ENCODE assay signal across 22 cellular contexts in genomic region chr14:68274722-68275121, GRCh38.
DNase-seq lines count a peak whose midpoint lies in the region; ATAC-seq, FAIRE-seq and TF ChIP-seq lines count a peak whose summit lies in the region.
"Had no signal": no experiment of that assay in that cellular context is flagged by ENCODE, and none has a peak within 500 bp of the region (broad histone marks: within the 10 kb centered on the region; RNA-seq: fewer than 3 reads in every experiment).

No MANE protein-coding gene starts in this region.

- intact Hi-C loops in A673 (cut with micrococcal nuclease; ENCODE audit: unreplicated experiment) = no loop called here

- H3K36me3 Mint-ChIP-seq in T-helper 17 cell (ENCODE audit: low read depth) (no peaks in the 10 kb centered on the region), memory B cell (no peaks in the 10 kb centered on the region)
- H3K36me3 Mint-ChIP-seq: brain had no signal

- H3K27me3 Mint-ChIP-seq in T-helper 17 cell (no peaks in the 10 kb centered on the region), memory B cell (no peaks in the 10 kb centered on the region)
- H3K27me3 Mint-ChIP-seq: brain had no signal

- H3K27ac Mint-ChIP-seq in T-helper 17 cell (peak overlapping the region; percentile 65), memory B cell (peak overlapping the region; percentile 90)

- peak; percentile 55 for FAIRE-seq in GM19239 (lab: Jason Lieb, UNC)
- FAIRE-seq in RCC 7860 (lab: Jason Lieb, UNC) = no peak
- FAIRE-seq: frontal cortex had no signal

- H3K4me1 Mint-ChIP-seq in T-helper 17 cell (peaks cover 34% of the 10 kb centered on the region), memory B cell (peaks cover 79% of the 10 kb centered on the region)

- no peak overlapping the region for H3K4me3 ChIP-seq in A673 (ENCODE audit: low read depth, low read length, poor library complexity, severe bottlenecking)
- H3K4me3 ChIP-seq: Peyer's patch, upper lobe of left lung had no signal

- TF ChIP-seq CTCF in C4-2B (conservative IDR thresholded peaks at IDR 0.05) (peak; percentile 29), A673 (conservative IDR thresholded peaks at IDR 0.05; ENCODE audit: low read depth, low read length) (no peak; the same call in 1 of the 2 replicates), RWPE1 (conservative IDR thresholded peaks at IDR 0.05; ENCODE audit: low read depth) (no peak)

- no peaks in the 10 kb centered on the region for H3K36me3 ChIP-seq in A673 (ENCODE audit: insufficient read depth, low read length, poor library complexity, severe bottlenecking)
- H3K36me3 ChIP-seq: neutrophil, Peyer's patch, upper lobe of left lung had no signal

- H3K27me3 ChIP-seq in A673 (replicated peaks; ENCODE audit: insufficient read depth, low read depth, low read length, poor library complexity) = no peaks in the 10 kb centered on the region
- H3K27me3 ChIP-seq: neutrophil, Peyer's patch, upper lobe of left lung had no signal

- ATAC-seq in T-helper 17 cell = peak; percentile 58
- ATAC-seq in memory B cell (ENCODE audit: low read depth) = peak; percentile 42
- no peak for ATAC-seq in GM21786 (IDR thresholded peaks at IDR 0.05; ENCODE audit: unreplicated experiment)

- H3K9me3 Mint-ChIP-seq in memory B cell = no peaks in the 10 kb centered on the region
- H3K9me3 Mint-ChIP-seq: activated naive CD4-positive, alpha-beta T cell treated with anti-CD3 and anti-CD28 coated beads, Interleukin-2, amount 50 U/mL, for 72 hours; brain had no signal

- H3K4me3 Mint-ChIP-seq in T-helper 17 cell = peak overlapping the region; percentile 52
- peak overlapping the region; percentile 54 for H3K4me3 Mint-ChIP-seq in memory B cell
- H3K4me3 Mint-ChIP-seq: brain had no signal

- CTCF ChIA-PET in A673 (lab: Charles Lee) (no interaction called here), RWPE1 (lab: Yijun Ruan, JAX) (no interaction called here)

- no peaks in the 10 kb centered on the region for H3K4me1 ChIP-seq in A673 (ENCODE audit: insufficient read depth, low read length, poor library complexity, severe bottlenecking)

- DNase-seq in GM19239 (ENCODE audit: insufficient read length, low spot score) (no peak), T-helper 17 cell (no peak), memory B cell (ENCODE audit: low spot score in 2 of 2) (no peak), RCC 7860 (ENCODE audit: low spot score) (no peak), A673 (ENCODE audit: low spot score) (no peak), RWPE1 (ENCODE audit: low spot score) (no peak)
- DNase-seq: activated CD4-positive, alpha-beta T cell treated with anti-CD3 and anti-CD28 coated beads, Interleukin-2, amount 50 U/mL, for 1 hour; activated T-cell treated with anti-CD3 and anti-CD28 coated beads for 4 hours; Caco-2; NCI-H1105 treated with DMSO at 0.1 percent for 48 hours; NCI-H748 treated with DMSO at 0.1 percent for 48 hours; Peyer's patch; stimulated activated naive CD4-positive, alpha-beta T cell treated with Interleukin-2 at 50 U/mL for 16 hours; upper lobe of left lung had no signal

- H3K9me3 ChIP-seq in T-helper 17 cell (ENCODE audit: control insufficient read depth, low read length, poor library complexity, severe bottlenecking) (no peaks in the 10 kb centered on the region), A673 (ENCODE audit: low read depth, low read length, poor library complexity, severe bottlenecking) (no peaks in the 10 kb centered on the region)
- H3K9me3 ChIP-seq: Caco-2, neutrophil, Peyer's patch, upper lobe of left lung had no signal

- POLR2A ChIA-PET in A673 (lab: Charles Lee; ENCODE audit: low non-redundant PET) (no interaction called here), RWPE1 (lab: Yijun Ruan, JAX; ENCODE audit: low non-redundant PET) (no interaction called here)

- H3K27ac ChIP-seq in C4-2B = no peak overlapping the region
- H3K27ac ChIP-seq in A673 (ENCODE audit: low read depth, low read length, poor library complexity, severe bottlenecking) = no peak overlapping the region
- no peak overlapping the region for H3K27ac ChIP-seq in RWPE1
- H3K27ac ChIP-seq: epithelial cell of prostate, KMS-11, neutrophil, upper lobe of left lung had no signal

- no TSS peak for BruUV-seq in A673 (replicated peaks; lab: Mats Ljungman, UMichigan)
